Comparison of ENCODE assay signal across 1 cellular context in genomic region chr2:119489232-119489952, GRCh38.
TF ChIP-seq lines count a peak whose summit lies in the region.

No MANE protein-coding gene starts in this region.

TF ChIP-seq in SK-N-SH, 30 proteins besides CTCF, POLR2A, EP300 and RAD21:
- TF ChIP-seq FOXJ3 (CRISPR knock-in tag; IDR thresholded peaks at IDR 0.05): no peak
- no peak for TF ChIP-seq RFX5 (IDR thresholded peaks at IDR 0.05; ENCODE audit: low read length)
